ENCODE assay signal across 21 cellular contexts in the genomic region with DNA sequence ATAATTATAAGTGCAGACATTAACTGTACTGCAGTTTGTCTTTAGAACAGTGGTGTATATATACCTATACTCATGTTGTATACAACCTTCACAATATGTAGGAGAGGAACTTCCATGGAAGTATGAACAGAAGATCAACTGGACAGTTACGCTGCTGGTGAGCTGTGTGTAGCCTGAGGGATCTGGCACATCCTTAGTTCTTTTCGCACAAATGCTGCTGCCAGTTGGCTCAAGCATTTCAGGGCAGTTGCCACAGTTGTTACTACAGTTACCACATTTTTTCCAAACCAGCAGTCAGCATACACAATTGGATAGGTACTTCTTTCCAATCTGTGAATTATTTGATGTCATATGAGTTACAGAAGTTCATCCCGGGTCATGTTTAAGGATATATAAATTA.
"Had no signal": no experiment of that assay in that cellular context is flagged by ENCODE, and none has a peak within 500 bp of the region (broad histone marks: within the 10 kb centered on the region; RNA-seq: fewer than 3 reads in every experiment).

No MANE protein-coding gene starts in this region.

- H3K27me3 ChIP-seq: esophagus muscularis mucosa, neutrophil, testis, tibial artery, upper lobe of left lung had no signal

- H3K27ac ChIP-seq: coronary artery, esophagus muscularis mucosa, lower lobe of right lung, neutrophil, pancreas, testis, tibial artery, upper lobe of left lung had no signal

- H3K4me1 ChIP-seq: esophagus muscularis mucosa, lower lobe of right lung, pancreas, testis, upper lobe of left lung had no signal

- DNase-seq: dermis blood vessel endothelial cell; effector memory CD4-positive, alpha-beta T cell; head of caudate nucleus; left cardiac atrium; left ventricle myocardium superior; lower lobe of right lung; naive B cell; pancreas; stimulated activated CD4-positive, alpha-beta T cell treated with anti-CD3 and anti-CD28 coated beads, Interleukin-2, amount 100 ng/mL, for 24 hours; stimulated activated CD4-positive, alpha-beta T cell treated with anti-CD3 and anti-CD28 coated beads, Interleukin-4, amount 100 ng/mL, for 24 hours; stimulated activated naive CD8-positive, alpha-beta T cell treated with anti-CD3 and anti-CD28 coated beads, Interleukin-15, Interleukin-2, amounts not matched to agents 100 U/mL and 50 U/mL, for 24 hours; substantia nigra; testis; tibial artery; upper lobe of left lung had no signal

- H3K9me3 ChIP-seq: esophagus muscularis mucosa, lower lobe of right lung, neutrophil, pancreas, testis, tibial artery, upper lobe of left lung had no signal

- ATAC-seq: left cardiac atrium; left ventricle myocardium superior; lower lobe of right lung; natural killer cell treated with Interleukin-12 subunit alpha and Interleukin-12 subunit beta and Interleukin-15 and Interleukin-18, amount 100 ng/mL, for 72 hours; pancreas; sciatic nerve; stimulated activated effector memory CD8-positive, alpha-beta T cell treated with anti-CD3 and anti-CD28 coated beads, Interleukin-12 subunit alpha, Interleukin-12 subunit beta, amount 100 ng/mL, for 72 hours; stimulated activated naive CD8-positive, alpha-beta T cell treated with anti-CD3 and anti-CD28 coated beads, Interleukin-15, Interleukin-2, amounts not matched to agents 100 U/mL and 50 U/mL, for 24 hours had no signal

- H3K4me3 ChIP-seq: coronary artery, esophagus muscularis mucosa, lower lobe of right lung, pancreas, testis, tibial artery, upper lobe of left lung had no signal

- H3K36me3 ChIP-seq: esophagus muscularis mucosa, lower lobe of right lung, neutrophil, pancreas, tibial artery, upper lobe of left lung had no signal
